In genomic region chr6:111583221-111583620, GRCh38 we compare ENCODE assay signal across 14 cellular contexts. TPM values are rescaled to one million over a fixed set of nuclear protein-coding genes. Genes with fewer than 3 reads are reported as not detected.
DNase-seq lines count a peak whose midpoint lies in the region; ATAC-seq and TF ChIP-seq lines count a peak whose summit lies in the region.
"Had no signal": no experiment of that assay in that cellular context is flagged by ENCODE, and none has a peak within 500 bp of the region (broad histone marks: within the 10 kb centered on the region; RNA-seq: fewer than 3 reads in every experiment).

No MANE protein-coding gene starts in this region.

- peak overlapping the region; percentile 20 for H3K27ac Mint-ChIP-seq in activated T-helper 17 cell treated with anti-CD3 and anti-CD28 coated beads, Interleukin-2, amount 50 U/mL, for 72 hours
- H3K27ac Mint-ChIP-seq: CD4-positive, alpha-beta T cell; GM23338 had no signal

- no peak for TF ChIP-seq POLR2A in stomach (IDR thresholded peaks at IDR 0.05)

- ATAC-seq in DND-41 (ENCODE audit: insufficient read depth, low read depth) = no peak
- no peak for ATAC-seq in activated T-helper 17 cell treated with anti-CD3 and anti-CD28 coated beads, Interleukin-2, amount 50 U/mL, for 72 hours (replicated peaks)
- ATAC-seq: GM23338 had no signal

- no peaks in the 10 kb centered on the region for H3K27me3 Mint-ChIP-seq in activated T-helper 17 cell treated with anti-CD3 and anti-CD28 coated beads, Interleukin-2, amount 50 U/mL, for 72 hours
- H3K27me3 Mint-ChIP-seq: CD4-positive, alpha-beta T cell had no signal

- H3K9ac ChIP-seq in BLaER1 = no peak overlapping the region
- no peak overlapping the region for H3K9ac ChIP-seq in DND-41 (ENCODE audit: low read depth, low read length)

- H3K27ac ChIP-seq in BLaER1 (no peak overlapping the region), DND-41 (ENCODE audit: low read length) (peak overlapping the region; percentile 29; the same call in 1 of the 2 replicates), stomach (peak overlapping the region in 4 of 5 donors; percentile 70 to 76 (median 75))

- DNase-seq in DND-41 (no peak), stomach (no peak), ACHN (no peak), AG08396 (ENCODE audit: low spot score) (no peak)
- DNase-seq in stimulated activated CD4-positive, alpha-beta T cell treated with anti-CD3 and anti-CD28 coated beads, Interleukin-15, amount 100 ng/mL, for 24 hours = no peak
- DNase-seq: AML-193; C1 segment of cervical spinal cord; Calu3; CD4-positive, alpha-beta T cell; EL; H7 had no signal

- intact Hi-C loops in stomach (cut with DNase I; ENCODE audit: low total_unique reads) = no loop called here

- H3K4me3 Mint-ChIP-seq in activated T-helper 17 cell treated with anti-CD3 and anti-CD28 coated beads, Interleukin-2, amount 50 U/mL, for 72 hours = no peak overlapping the region
- H3K4me3 Mint-ChIP-seq: CD4-positive, alpha-beta T cell; GM23338 had no signal

- no peak overlapping the region for H2AFZ ChIP-seq in DND-41 (ENCODE audit: low read depth, low read length)
- H2AFZ ChIP-seq: GM23338 had no signal

- H4K20me1 ChIP-seq in BLaER1 (peaks cover 83% of the 10 kb centered on the region), DND-41 (ENCODE audit: insufficient read depth, low read length) (0 out of 2 replicates have a peak, but pooled peaks cover 2% of the 10 kb centered on the region)

- no peaks in the 10 kb centered on the region for H3K9me3 Mint-ChIP-seq in activated T-helper 17 cell treated with anti-CD3 and anti-CD28 coated beads, Interleukin-2, amount 50 U/mL, for 72 hours
- H3K9me3 Mint-ChIP-seq: CD4-positive, alpha-beta T cell; GM23338 had no signal

- H3K36me3 ChIP-seq in BLaER1 (peaks cover 99% of the 10 kb centered on the region), DND-41 (ENCODE audit: insufficient read depth, low read length) (peaks cover 56% of the 10 kb centered on the region), stomach (peaks cover 4 to 23% (median 22%) of the 10 kb centered on the region in 4 donors)

- in situ Hi-C loops in ACHN (cut with HindIII; ENCODE audit: low pct_ligation_motif_present, low pct_unique_long_range_greater_than_20kb, low sequenced_read_pairs) = no loop called here

- H3K4me2 ChIP-seq in BLaER1 = peak overlapping the region; percentile 69
- no peak overlapping the region for H3K4me2 ChIP-seq in DND-41 (ENCODE audit: insufficient read depth, low read length)
- H3K4me2 ChIP-seq: GM23338 had no signal

- H3K79me2 ChIP-seq in DND-41 (ENCODE audit: insufficient read depth, low read length) = peaks cover 79% of the 10 kb centered on the region

- H3K4me1 ChIP-seq in BLaER1 (peaks cover 77% of the 10 kb centered on the region), DND-41 (ENCODE audit: insufficient read depth, low read length) (peaks cover 34% of the 10 kb centered on the region), stomach (peaks cover 38 to 76% (median 56%) of the 10 kb centered on the region in 4 donors)

- no peak overlapping the region for H3K4me3 ChIP-seq in BLaER1
- H3K4me3 ChIP-seq in DND-41 (ENCODE audit: low read depth in 1 of 2, low read length in 2 of 2) = no peak overlapping the region
- H3K4me3 ChIP-seq in stomach = no peak overlapping the region
- H3K4me3 ChIP-seq: GM23338 had no signal

- H3K36me3 Mint-ChIP-seq in activated T-helper 17 cell treated with anti-CD3 and anti-CD28 coated beads, Interleukin-2, amount 50 U/mL, for 72 hours (ENCODE audit: low read depth) = peaks cover 64% of the 10 kb centered on the region

- TF ChIP-seq CTCF in DND-41 (IDR thresholded peaks at IDR 0.05; ENCODE audit: borderline replicate concordance, extremely low read depth, low read length, poor library complexity, severe bottlenecking) (no peak), stomach (IDR thresholded peaks at IDR 0.05) (no peak)

- H3K4me1 Mint-ChIP-seq in activated T-helper 17 cell treated with anti-CD3 and anti-CD28 coated beads, Interleukin-2, amount 50 U/mL, for 72 hours = peaks cover 30% of the 10 kb centered on the region

- H3K27me3 ChIP-seq in BLaER1 (no peaks in the 10 kb centered on the region), DND-41 (ENCODE audit: insufficient read depth, low read length, poor library complexity) (no peaks in the 10 kb centered on the region), stomach (no peaks in the 10 kb centered on the region)

- 79 to 92% (median 83%) methylated on average over 3 of the region's 3 CpGs for WGBS in stomach, 5 donors

- H3K9me3 ChIP-seq in BLaER1 (no peaks in the 10 kb centered on the region), DND-41 (ENCODE audit: insufficient read depth, low read length, severe bottlenecking) (no peaks in the 10 kb centered on the region), stomach (no peaks in the 10 kb centered on the region)

- no peak for TF ChIP-seq EP300 in stomach (IDR thresholded peaks at IDR 0.05)

RNA-seq across cellular contexts. Expression of gene TRAF3IP2, which starts 22.5 kb away (rescaled TPM):
- 10 to 100 TPM; 36.5 to 63.6 TPM for total RNA-seq in activated T-helper 17 cell treated with anti-CD3 and anti-CD28 coated beads, Interleukin-2, amount 50 U/mL, for 72 hours
- total RNA-seq in stomach = 10 to 100 TPM; 11.1 to 87.2 (median 23.5) TPM
- 10 to 100 TPM; 40.6 to 64.4 (median 62.5) TPM for polyA plus RNA-seq in stomach
